ENCODE assay signal across 8 cellular contexts in genomic region chr19:43754312-43754561, GRCh38. TPM values are rescaled to one million over a fixed set of nuclear protein-coding genes. Genes with fewer than 3 reads are reported as not detected.
DNase-seq lines count a peak whose midpoint lies in the region; ATAC-seq and TF ChIP-seq lines count a peak whose summit lies in the region.

No MANE protein-coding gene starts in this region.

- no peaks in the 10 kb centered on the region for H3K36me3 ChIP-seq in iPS DF 6.9 (ENCODE audit: control insufficient read depth, insufficient read depth, low read length)

- H3K9me3 ChIP-seq in iPS DF 6.9 (ENCODE audit: control insufficient read depth, insufficient read depth, low read length), result no peaks in the 10 kb centered on the region

- no peak for TF ChIP-seq CTCF in HFFc6 (IDR thresholded peaks at IDR 0.05)

- peaks cover 28% of the 10 kb centered on the region for H3K36me3 Mint-ChIP-seq in HFFc6 (ENCODE audit: low read depth)
- H3K36me3 Mint-ChIP-seq in activated CD8-positive, alpha-beta T cell treated with anti-CD3 and anti-CD28 coated beads, Interleukin-2, amount 10 ng/mL, durations not matched to agents 7 days and 5 days (ENCODE audit: low read depth), result peaks cover 54% of the 10 kb centered on the region
- H3K36me3 Mint-ChIP-seq in stimulated activated memory B cell treated with anti-CD40 and anti-IgM and Interleukin-4, amounts not matched to agents 10 μg/mL and 1 μg/mL and 100 μg/mL, for 72 hours, result peaks cover 20% of the 10 kb centered on the region

- H3K27me3 Mint-ChIP-seq in HFFc6 (ENCODE audit: insufficient read depth), result peaks cover 1% of the 10 kb centered on the region
- no peaks in the 10 kb centered on the region for H3K27me3 Mint-ChIP-seq in activated CD8-positive, alpha-beta T cell treated with anti-CD3 and anti-CD28 coated beads, Interleukin-2, amount 10 ng/mL, durations not matched to agents 7 days and 5 days (ENCODE audit: low read depth)
- H3K27me3 Mint-ChIP-seq in stimulated activated memory B cell treated with anti-CD40 and anti-IgM and Interleukin-4, amounts not matched to agents 10 μg/mL and 1 μg/mL and 100 μg/mL, for 72 hours, result no peaks in the 10 kb centered on the region

- ATAC-seq in activated CD8-positive, alpha-beta T cell treated with anti-CD3 and anti-CD28 coated beads, Interleukin-2, amount 10 ng/mL, durations not matched to agents 7 days and 5 days, result no peak
- ATAC-seq in stimulated activated memory B cell treated with anti-CD40 and anti-IgM and Interleukin-4, amounts not matched to agents 10 μg/mL and 1 μg/mL and 100 μg/mL, for 72 hours, result no peak
- no peak for ATAC-seq in HG03565 (IDR thresholded peaks at IDR 0.05; ENCODE audit: unreplicated experiment)

- WGBS in iPS DF 6.9 (ENCODE audit: insufficient coverage, insufficient read length), result no CpG with 5 or more reads among the region's 19 CpGs

- peak overlapping the region; percentile 51; the same call in 1 of the 2 replicates for H3K4me3 ChIP-seq in iPS DF 6.9 (ENCODE audit: low read length)

- peak overlapping the region; percentile 98 for H3K27ac Mint-ChIP-seq in HFFc6
- peak overlapping the region; percentile 99 for H3K27ac Mint-ChIP-seq in activated CD8-positive, alpha-beta T cell treated with anti-CD3 and anti-CD28 coated beads, Interleukin-2, amount 10 ng/mL, durations not matched to agents 7 days and 5 days
- H3K27ac Mint-ChIP-seq in stimulated activated memory B cell treated with anti-CD40 and anti-IgM and Interleukin-4, amounts not matched to agents 10 μg/mL and 1 μg/mL and 100 μg/mL, for 72 hours, result peak overlapping the region; percentile 96

- H3K27me3 ChIP-seq in iPS DF 6.9 (ENCODE audit: control insufficient read depth, insufficient read depth, low read length), result no peaks in the 10 kb centered on the region

- CTCF ChIA-PET in activated CD8-positive, alpha-beta T cell treated with anti-CD3 and anti-CD28 coated beads, Interleukin-2, amount 10 ng/mL, durations not matched to agents 7 days and 5 days (lab: Charles Lee), result interaction anchor here (0.7 to 8.3 kb wide), 6 partner anchors 9 to 903 kb away, joined by 3 to 103 read pairs (median 9); partner anchors contain the start of genes IRGQ and ZNF576

- peaks cover 69% of the 10 kb centered on the region for H3K4me1 Mint-ChIP-seq in HFFc6 (ENCODE audit: low read depth)
- peaks cover 46% of the 10 kb centered on the region for H3K4me1 Mint-ChIP-seq in activated CD8-positive, alpha-beta T cell treated with anti-CD3 and anti-CD28 coated beads, Interleukin-2, amount 10 ng/mL, durations not matched to agents 7 days and 5 days (ENCODE audit: low read depth)
- peaks cover 72% of the 10 kb centered on the region for H3K4me1 Mint-ChIP-seq in stimulated activated memory B cell treated with anti-CD40 and anti-IgM and Interleukin-4, amounts not matched to agents 10 μg/mL and 1 μg/mL and 100 μg/mL, for 72 hours

- no peak overlapping the region for H3K27ac ChIP-seq in iPS DF 6.9 (ENCODE audit: low read length)

- H3K9me3 Mint-ChIP-seq in HFFc6, result no peaks in the 10 kb centered on the region
- H3K9me3 Mint-ChIP-seq in activated CD8-positive, alpha-beta T cell treated with anti-CD3 and anti-CD28 coated beads, Interleukin-2, amount 10 ng/mL, durations not matched to agents 7 days and 5 days (ENCODE audit: insufficient read depth), result no peaks in the 10 kb centered on the region
- H3K9me3 Mint-ChIP-seq in stimulated activated memory B cell treated with anti-CD40 and anti-IgM and Interleukin-4, amounts not matched to agents 10 μg/mL and 1 μg/mL and 100 μg/mL, for 72 hours, result no peaks in the 10 kb centered on the region

- POLR2A ChIA-PET in activated CD8-positive, alpha-beta T cell treated with anti-CD3 and anti-CD28 coated beads, Interleukin-2, amount 10 ng/mL, durations not matched to agents 7 days and 5 days (lab: Charles Lee), result interaction anchor here (1.0 to 6.7 kb wide), 9 partner anchors 9 to 411 kb away, joined by 3 to 103 read pairs (median 4); partner anchors contain the start of genes KCNN4, ZNF226 and ZNF283

- H3K4me1 ChIP-seq in iPS DF 6.9 (ENCODE audit: control insufficient read depth, insufficient read depth, low read length), result no peaks in the 10 kb centered on the region; the same call in 1 of the 2 replicates

- DNase-seq in HFFc6 (peak; percentile 24), iPS DF 6.9 (ENCODE audit: low read depth, low spot score) (no peak), NCI-H526 (lab: John Stamatoyannopoulos, UW) (no peak), NCI-H510A (lab: John Stamatoyannopoulos, UW) (no peak), NCI-H446 treated with DMSO at 0.1 percent for 48 hours (lab: John Stamatoyannopoulos, UW) (no peak)
- no peak for DNase-seq in activated CD8-positive, alpha-beta T cell treated with anti-CD3 and anti-CD28 coated beads, Interleukin-2, amount 10 ng/mL, durations not matched to agents 7 days and 5 days

- H3K4me3 Mint-ChIP-seq in HFFc6, result peak overlapping the region; percentile 95
- peak overlapping the region; percentile 98 for H3K4me3 Mint-ChIP-seq in activated CD8-positive, alpha-beta T cell treated with anti-CD3 and anti-CD28 coated beads, Interleukin-2, amount 10 ng/mL, durations not matched to agents 7 days and 5 days
- peak overlapping the region; percentile 91 for H3K4me3 Mint-ChIP-seq in stimulated activated memory B cell treated with anti-CD40 and anti-IgM and Interleukin-4, amounts not matched to agents 10 μg/mL and 1 μg/mL and 100 μg/mL, for 72 hours

RNA-seq across cellular contexts. Expression of gene SMG9, which starts 0.5 kb away (rescaled TPM):
- total RNA-seq in HFFc6 (2021; fragmentation: NEBNext Ultra II Directional; extraction: Animal tissue kit (Norgen Biotek cat#: 25700)), result 10 to 100 TPM; 29.8 to 39.4 (median 32.0) TPM
- total RNA-seq in activated CD8-positive, alpha-beta T cell treated with anti-CD3 and anti-CD28 coated beads, Interleukin-2, amount 10 ng/mL, durations not matched to agents 7 days and 5 days, result 10 to 100 TPM; 60.0 to 65.1 TPM

RNA-seq across cellular contexts. Expression of gene KCNN4, which starts 26.5 kb away (rescaled TPM):
- total RNA-seq in HFFc6 (2021; fragmentation: NEBNext Ultra II Directional; extraction: Animal tissue kit (Norgen Biotek cat#: 25700)), result 1 to 10 TPM in 2 of 6 experiments, under 1 TPM in 4; 0.53 to 3.1 (median 0.81) TPM
- total RNA-seq in activated CD8-positive, alpha-beta T cell treated with anti-CD3 and anti-CD28 coated beads, Interleukin-2, amount 10 ng/mL, durations not matched to agents 7 days and 5 days, result 10 to 100 TPM; 28.8 to 31.9 TPM

RNA-seq across cellular contexts. Expression of gene IRGC, which starts 38.4 kb away (rescaled TPM):
- total RNA-seq in HFFc6 (2021; fragmentation: NEBNext Ultra II Directional; extraction: Animal tissue kit (Norgen Biotek cat#: 25700)), result not detected
- total RNA-seq in activated CD8-positive, alpha-beta T cell treated with anti-CD3 and anti-CD28 coated beads, Interleukin-2, amount 10 ng/mL, durations not matched to agents 7 days and 5 days, result not detected

RNA-seq across cellular contexts. Expression of gene LYPD5, which starts 48.0 kb away (rescaled TPM):
- under 1 TPM in 5 of 6 experiments, not detected in 1; 0.11 to 0.81 (median 0.34) TPM for total RNA-seq in HFFc6 (2021; fragmentation: NEBNext Ultra II Directional; extraction: Animal tissue kit (Norgen Biotek cat#: 25700))
- total RNA-seq in activated CD8-positive, alpha-beta T cell treated with anti-CD3 and anti-CD28 coated beads, Interleukin-2, amount 10 ng/mL, durations not matched to agents 7 days and 5 days, result 1 to 10 TPM in 1 of 2 experiments, under 1 TPM in 1; 0.70 to 1.1 TPM

Comparison
In these comparisons a context has a peak if more than half of its experiments do, and no peak if none do; other contexts are left out.
1. RNA of gene KCNN4, which starts 26.5 kb away (total RNA-seq): 28.8 to 31.9 TPM in activated CD8-positive, alpha-beta T cell treated with anti-CD3 and anti-CD28 coated beads, Interleukin-2, amount 10 ng/mL, durations not matched to agents 7 days and 5 days; 0.53 to 3.1 TPM in HFFc6; every median in the first group is over 4 times any median in the second.
2. Peak in every context shown above with its lines, with median percentiles within 50 percentile points of each other: H3K27ac Mint-ChIP-seq and H3K4me3 Mint-ChIP-seq.